22 cellular contexts compared by ENCODE assay signal in the genomic region with DNA sequence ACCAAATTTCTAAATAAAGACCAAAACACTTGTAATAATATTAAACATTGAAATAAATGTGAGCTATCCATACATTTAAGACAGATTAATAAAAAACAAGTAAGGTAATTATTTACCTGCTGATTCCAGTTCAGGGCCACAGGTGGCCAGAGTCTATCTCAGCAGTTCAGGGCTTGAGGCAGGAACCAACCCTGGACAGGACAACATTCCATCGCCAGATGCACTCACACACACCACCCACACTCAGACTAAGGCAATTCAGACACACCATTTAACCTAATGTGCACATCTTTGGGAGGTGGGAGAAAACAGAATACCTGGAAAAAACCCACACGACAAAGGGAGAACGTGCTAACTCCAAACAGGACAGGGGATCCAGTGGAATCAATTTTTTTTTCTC.
"Had no signal": no experiment of that assay in that cellular context is flagged by ENCODE, and none has a peak within 500 bp of the region (broad histone marks: within the 10 kb centered on the region; RNA-seq: fewer than 3 reads in every experiment).

No MANE protein-coding gene starts in this region.

- ATAC-seq: natural killer cell treated with Interleukin-12 subunit alpha and Interleukin-12 subunit beta and Interleukin-15 and Interleukin-18, amount 100 ng/mL, for 72 hours; psoas muscle; sciatic nerve; stimulated activated naive B cell treated with anti-CD40 and anti-IgM and Interleukin-4, amounts not matched to agents 10 μg/mL and 1 μg/mL and 100 μg/mL, for 72 hours; stimulated activated naive CD8-positive, alpha-beta T cell treated with anti-CD3 and anti-CD28 coated beads, Interleukin-15, amount 100 ng/mL, for 72 hours had no signal

- H3K4me1 ChIP-seq: colonic mucosa, neural progenitor cell, psoas muscle, testis, tibial nerve had no signal

- H3K36me3 ChIP-seq: colonic mucosa, neural progenitor cell, pancreas, tibial nerve had no signal

- DNase-seq: colonic mucosa; dermis blood vessel endothelial cell; erythroblast; foreskin melanocyte; head of caudate nucleus; kidney glomerular epithelial cell; nucleus accumbens; pancreas; psoas muscle; retina; stimulated activated CD4-positive, alpha-beta T cell treated with anti-CD3 and anti-CD28 coated beads, Interleukin-2, amount 100 ng/mL, for 24 hours; stimulated activated CD4-positive, alpha-beta T cell treated with anti-CD3 and anti-CD28 coated beads, Interleukin-4, amount 100 ng/mL, for 4 hours; stimulated activated naive B cell treated with anti-CD40 and anti-IgM and Interleukin-4, amounts not matched to agents 10 μg/mL and 1 μg/mL and 100 μg/mL, for 72 hours; stimulated activated naive CD8-positive, alpha-beta T cell treated with anti-CD3 and anti-CD28 coated beads, Interleukin-15, amount 100 ng/mL, for 72 hours; testis had no signal

- H3K4me1 Mint-ChIP-seq: memory B cell; neural progenitor cell; stimulated activated naive B cell treated with anti-CD40 and anti-IgM and Interleukin-4, amounts not matched to agents 10 μg/mL and 1 μg/mL and 100 μg/mL, for 72 hours had no signal

- H2AFZ ChIP-seq: hepatocyte, neural progenitor cell had no signal

- H3K4me2 ChIP-seq: hepatocyte, neural progenitor cell had no signal

- H3K27me3 ChIP-seq: colonic mucosa, hepatocyte, neural progenitor cell, pancreas, testis, tibial nerve had no signal

- H3K27ac ChIP-seq: colonic mucosa, hepatocyte, neural progenitor cell, pancreas, psoas muscle, testis, tibial nerve had no signal

- H3K9me3 ChIP-seq: colonic mucosa, pancreas, psoas muscle, testis, tibial nerve had no signal

- H3K4me3 Mint-ChIP-seq: memory B cell; mesothelial cell of epicardium; natural killer cell treated with Interleukin-12 subunit alpha and Interleukin-12 subunit beta and Interleukin-15 and Interleukin-18, amount 100 ng/mL, for 72 hours; neural progenitor cell; stimulated activated naive B cell treated with anti-CD40 and anti-IgM and Interleukin-4, amounts not matched to agents 10 μg/mL and 1 μg/mL and 100 μg/mL, for 72 hours; stimulated activated naive CD8-positive, alpha-beta T cell treated with anti-CD3 and anti-CD28 coated beads, Interleukin-15, amount 100 ng/mL, for 72 hours had no signal

- H3K9ac ChIP-seq: neural progenitor cell had no signal

- H3K27ac Mint-ChIP-seq: memory B cell; natural killer cell treated with Interleukin-12 subunit alpha and Interleukin-12 subunit beta and Interleukin-15 and Interleukin-18, amount 100 ng/mL, for 72 hours; neural progenitor cell; stimulated activated naive B cell treated with anti-CD40 and anti-IgM and Interleukin-4, amounts not matched to agents 10 μg/mL and 1 μg/mL and 100 μg/mL, for 72 hours; stimulated activated naive CD8-positive, alpha-beta T cell treated with anti-CD3 and anti-CD28 coated beads, Interleukin-15, amount 100 ng/mL, for 72 hours had no signal

- H3K79me2 ChIP-seq: hepatocyte had no signal

- H3K4me3 ChIP-seq: colonic mucosa, hepatocyte, neural progenitor cell, pancreas, psoas muscle, testis, tibial nerve had no signal
